1 cellular context compared by ENCODE assay signal in the genomic region with DNA sequence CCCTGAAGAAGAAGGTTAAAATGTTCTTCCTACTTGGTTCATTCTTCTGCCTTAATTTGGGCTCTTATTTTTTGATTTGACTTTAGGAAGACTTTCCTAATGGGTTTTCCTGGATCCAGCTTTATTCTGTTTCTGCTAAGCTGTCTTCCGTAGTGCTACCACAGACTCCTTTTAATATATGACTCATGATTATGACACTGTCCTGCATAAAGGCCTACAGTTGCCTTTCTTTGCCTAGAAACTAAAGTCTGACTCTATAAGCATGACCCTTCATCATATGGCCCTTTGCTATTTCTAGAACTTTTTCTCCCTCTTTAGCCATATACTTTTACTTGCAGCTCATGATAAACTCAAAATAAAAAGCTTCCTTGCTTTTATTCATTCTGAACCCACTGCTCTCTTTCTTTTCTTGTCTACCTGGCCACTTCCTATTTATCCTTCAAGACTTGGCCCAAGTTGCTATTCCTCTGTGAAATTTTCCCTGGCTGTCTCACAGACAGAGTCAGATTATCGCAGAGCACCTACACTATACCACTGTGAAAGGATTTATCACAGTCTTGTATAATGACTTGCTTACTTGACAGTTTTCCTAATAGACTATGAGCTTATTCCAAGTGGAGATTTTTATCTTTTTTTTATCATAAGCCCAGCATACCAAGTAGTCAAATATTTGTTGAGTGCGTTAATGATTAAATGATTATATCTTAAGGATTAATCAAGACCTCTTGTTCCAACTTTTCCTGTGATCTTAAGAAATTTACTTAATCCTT.
TF ChIP-seq lines count a peak whose summit lies in the region.

No MANE protein-coding gene starts in this region.

TF ChIP-seq in K562, 482 proteins besides CTCF, POLR2A, EP300 and RAD21:
- TF ChIP-seq, protein P1, sequence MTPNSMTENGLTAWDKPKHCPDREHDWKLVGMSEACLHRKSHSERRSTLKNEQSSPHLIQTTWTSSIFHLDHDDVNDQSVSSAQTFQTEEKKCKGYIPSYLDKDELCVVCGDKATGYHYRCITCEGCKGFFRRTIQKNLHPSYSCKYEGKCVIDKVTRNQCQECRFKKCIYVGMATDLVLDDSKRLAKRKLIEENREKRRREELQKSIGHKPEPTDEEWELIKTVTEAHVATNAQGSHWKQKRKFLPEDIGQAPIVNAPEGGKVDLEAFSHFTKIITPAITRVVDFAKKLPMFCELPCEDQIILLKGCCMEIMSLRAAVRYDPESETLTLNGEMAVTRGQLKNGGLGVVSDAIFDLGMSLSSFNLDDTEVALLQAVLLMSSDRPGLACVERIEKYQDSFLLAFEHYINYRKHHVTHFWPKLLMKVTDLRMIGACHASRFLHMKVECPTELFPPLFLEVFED (CRISPR knock-in tag; conservative IDR thresholded peaks at IDR 0.05): no peak
- TF ChIP-seq, protein P2, sequence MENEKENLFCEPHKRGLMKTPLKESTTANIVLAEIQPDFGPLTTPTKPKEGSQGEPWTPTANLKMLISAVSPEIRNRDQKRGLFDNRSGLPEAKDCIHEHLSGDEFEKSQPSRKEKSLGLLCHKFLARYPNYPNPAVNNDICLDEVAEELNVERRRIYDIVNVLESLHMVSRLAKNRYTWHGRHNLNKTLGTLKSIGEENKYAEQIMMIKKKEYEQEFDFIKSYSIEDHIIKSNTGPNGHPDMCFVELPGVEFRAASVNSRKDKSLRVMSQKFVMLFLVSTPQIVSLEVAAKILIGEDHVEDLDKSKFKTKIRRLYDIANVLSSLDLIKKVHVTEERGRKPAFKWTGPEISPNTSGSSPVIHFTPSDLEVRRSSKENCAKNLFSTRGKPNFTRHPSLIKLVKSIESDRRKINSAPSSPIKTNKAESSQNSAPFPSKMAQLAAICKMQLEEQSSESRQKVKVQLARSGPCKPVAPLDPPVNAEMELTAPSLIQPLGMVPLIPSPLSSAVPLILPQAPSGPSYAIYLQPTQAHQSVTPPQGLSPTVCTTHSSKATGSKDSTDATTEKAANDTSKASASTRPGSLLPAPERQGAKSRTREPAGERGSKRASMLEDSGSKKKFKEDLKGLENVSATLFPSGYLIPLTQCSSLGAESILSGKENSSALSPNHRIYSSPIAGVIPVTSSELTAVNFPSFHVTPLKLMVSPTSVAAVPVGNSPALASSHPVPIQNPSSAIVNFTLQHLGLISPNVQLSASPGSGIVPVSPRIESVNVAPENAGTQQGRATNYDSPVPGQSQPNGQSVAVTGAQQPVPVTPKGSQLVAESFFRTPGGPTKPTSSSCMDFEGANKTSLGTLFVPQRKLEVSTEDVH (IDR thresholded peaks at IDR 0.05; ENCODE audit: low read depth, partially characterized antibody): no peak
- TF ChIP-seq ZNF12 (CRISPR knock-in tag; IDR thresholded peaks at IDR 0.05) (no peak), MCM5 (IDR thresholded peaks at IDR 0.05; ENCODE audit: low read depth) (no peak), ZNF263 (CRISPR knock-in tag; IDR thresholded peaks at IDR 0.05; ENCODE audit: borderline replicate concordance) (no peak), RBM34 (IDR thresholded peaks at IDR 0.05; ENCODE audit: borderline replicate concordance, insufficient read depth, low read length) (no peak), CHD4 (IDR thresholded peaks at IDR 0.05; ENCODE audit: insufficient read depth, insufficient replicate concordance, low read depth, low read length, poor library complexity, severe bottlenecking) (no peak), ZNF316 (IDR thresholded peaks at IDR 0.05) (peak; percentile 38; the same call in 1 of the 2 replicates), MAFG (tag; conservative IDR thresholded peaks at IDR 0.05) (0 out of 2 replicates have a peak, but pooled peaks have one; percentile 9), MYBL2 (IDR thresholded peaks at IDR 0.05; ENCODE audit: low read depth) (no peak), MYBL2 (CRISPR knock-in tag; IDR thresholded peaks at IDR 0.05; ENCODE audit: borderline replicate concordance) (no peak), HSF4 (CRISPR knock-in tag; IDR thresholded peaks at IDR 0.05; ENCODE audit: borderline replicate concordance) (no peak), XRCC5 (IDR thresholded peaks at IDR 0.05; ENCODE audit: low read depth, low read length) (no peak), E2F3 (CRISPR knock-in tag; IDR thresholded peaks at IDR 0.05) (no peak), PURB (CRISPR knock-in tag; IDR thresholded peaks at IDR 0.05; ENCODE audit: low read depth) (no peak)
- TF ChIP-seq, protein P3, sequence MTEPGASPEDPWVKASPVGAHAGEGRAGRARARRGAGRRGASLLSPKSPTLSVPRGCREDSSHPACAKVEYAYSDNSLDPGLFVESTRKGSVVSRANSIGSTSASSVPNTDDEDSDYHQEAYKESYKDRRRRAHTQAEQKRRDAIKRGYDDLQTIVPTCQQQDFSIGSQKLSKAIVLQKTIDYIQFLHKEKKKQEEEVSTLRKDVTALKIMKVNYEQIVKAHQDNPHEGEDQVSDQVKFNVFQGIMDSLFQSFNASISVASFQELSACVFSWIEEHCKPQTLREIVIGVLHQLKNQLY (CRISPR knock-in tag; conservative IDR thresholded peaks at IDR 0.05): no peak
